ENCODE assay signal across 8 cellular contexts in the genomic region with DNA sequence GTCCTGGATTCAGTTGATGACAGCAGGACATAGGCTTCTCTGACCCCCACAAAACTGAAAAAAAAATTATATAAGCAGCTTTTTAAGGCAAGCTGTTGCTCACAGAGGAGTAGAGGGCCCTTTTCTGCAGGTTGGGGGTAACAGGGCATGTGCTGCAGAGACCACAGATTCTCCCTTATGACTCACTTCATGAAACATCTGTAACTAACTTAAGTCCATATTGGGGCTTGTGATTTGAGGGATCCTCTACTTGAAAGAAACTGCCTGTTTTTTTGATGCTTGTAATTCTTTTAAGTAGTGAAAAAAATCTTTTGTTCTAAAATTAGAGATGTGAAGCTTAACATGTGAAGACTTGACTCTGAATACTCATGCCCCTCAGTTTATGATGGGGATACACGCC. TPM values are rescaled to one million over a fixed set of nuclear protein-coding genes. Genes with fewer than 3 reads are reported as not detected.
DNase-seq lines count a peak whose midpoint lies in the region; ATAC-seq and TF ChIP-seq lines count a peak whose summit lies in the region.

No MANE protein-coding gene starts in this region.

- H3K27me3 ChIP-seq in SJCRH30, result no peaks in the 10 kb centered on the region
- no peaks in the 10 kb centered on the region for H3K27me3 ChIP-seq in adrenal gland

- H3K27ac ChIP-seq in SJCRH30 (no peak overlapping the region), adrenal gland (no peak overlapping the region)

- TF ChIP-seq CTCF in GM13976 (IDR thresholded peaks at IDR 0.05; ENCODE audit: borderline replicate concordance, control extremely low read depth, extremely low read depth, insufficient read depth, missing control alignments) (no peak), adrenal gland (IDR thresholded peaks at IDR 0.05) (no peak)

- H3K4me3 ChIP-seq in SJCRH30, result no peak overlapping the region
- no peak overlapping the region for H3K4me3 ChIP-seq in adrenal gland

- DNase-seq in GM13976 (ENCODE audit: low spot score) (peak; percentile 70), fibroblast of peridontal ligament (ENCODE audit: extremely low read depth) (peak; percentile 87), SJCRH30 (no peak), NCI-H2107 treated with DMSO at 0.1 percent for 48 hours (lab: John Stamatoyannopoulos, UW; ENCODE audit: unreplicated experiment) (no peak), CD1c-positive myeloid dendritic cell (ENCODE audit: extremely low spot score) (no peak), adrenal gland (no peak)

- no peaks in the 10 kb centered on the region for H3K4me1 ChIP-seq in SJCRH30
- H3K4me1 ChIP-seq in adrenal gland (replicated peaks in 1 of 2), result no peaks in the 10 kb centered on the region

- ATAC-seq in GM21381 (IDR thresholded peaks at IDR 0.05; ENCODE audit: unreplicated experiment), result peak; percentile 99
- ATAC-seq in HG03457 (IDR thresholded peaks at IDR 0.05; ENCODE audit: unreplicated experiment), result peak; percentile 84

- intact Hi-C loops in adrenal gland (cut with DNase I), result loop anchor here in 1 of 2 donors (10.0 kb wide), 1 partner anchor 262 kb away; no protein-coding TSS in a partner anchor

- no peaks in the 10 kb centered on the region for H3K9me3 ChIP-seq in SJCRH30 (replicated peaks)
- no peaks in the 10 kb centered on the region for H3K9me3 ChIP-seq in adrenal gland (replicated peaks in 1 of 3)

- in situ Hi-C loops in GM13976 (cut with MboI; ENCODE audit: low sequenced_read_pairs, unreplicated experiment), result no loop called here

- WGBS in adrenal gland, 4 donors, result 92 to 100% (median 96%) methylated on average over 1 of the region's 1 CpG

- H3K36me3 ChIP-seq in SJCRH30, result peaks cover 95% of the 10 kb centered on the region
- peaks cover 0 to 93% of the 10 kb centered on the region in 2 donors for H3K36me3 ChIP-seq in adrenal gland (replicated peaks in 1 of 2)

- no peak for TF ChIP-seq POLR2A in adrenal gland (IDR thresholded peaks at IDR 0.05)

RNA-seq across cellular contexts. Expression of a gene that starts 33.4 kb away (rescaled TPM):
- total RNA-seq in SJCRH30 (2014; rRNA removed; shearing (Covaris generic)), result 449 and 483 TPM in 2 replicates
- total RNA-seq in adrenal gland, result 100 to 1,000 TPM; 104 to 224 (median 158) TPM
- polyA plus RNA-seq in adrenal gland, result 100 to 1,000 TPM in 1 of 3 donors, 10 to 100 TPM in 2; 58.4 to 198 (median 59.5) TPM

Comparison
In these comparisons a context has a peak if more than half of its experiments do, and no peak if none do; other contexts are left out.
1. DNase-seq: peak in GM13976 (single experiment) and fibroblast of peridontal ligament (single experiment); none in SJCRH30 (0 of 2), NCI-H2107 treated with DMSO at 0.1 percent for 48 hours (single experiment), CD1c-positive myeloid dendritic cell (single experiment) and adrenal gland (0 of 7).